In the genomic region with DNA sequence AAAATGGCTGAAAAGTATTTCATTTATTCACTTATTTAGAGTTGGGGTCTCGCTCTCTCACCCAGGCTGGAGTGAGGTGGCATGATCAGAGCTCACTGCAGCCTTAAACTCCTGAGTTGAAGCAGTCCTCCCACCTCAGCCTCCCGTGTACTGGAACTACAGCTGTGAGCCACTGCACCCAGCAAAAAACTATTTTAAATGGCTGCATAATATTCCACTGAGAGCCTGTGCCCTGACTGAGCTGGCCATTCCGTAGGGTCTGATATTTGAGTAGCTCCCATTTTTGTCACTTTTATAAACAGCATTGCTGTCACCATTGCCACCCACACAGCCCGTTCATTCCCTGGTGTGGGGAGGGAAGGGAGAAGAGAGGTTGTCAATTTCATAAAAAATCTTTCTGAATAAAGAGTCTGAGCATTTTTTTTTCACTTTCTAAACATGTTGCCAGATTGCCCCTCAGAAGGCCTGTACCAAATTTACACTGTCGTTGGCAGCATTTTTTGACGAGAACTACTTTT, we compare ENCODE assay signal across 13 cellular contexts. TPM values are rescaled to one million over a fixed set of nuclear protein-coding genes. Genes with fewer than 3 reads are reported as not detected.
DNase-seq lines count a peak whose midpoint lies in the region; FAIRE-seq and TF ChIP-seq lines count a peak whose summit lies in the region.
"Had no signal": no experiment of that assay in that cellular context is flagged by ENCODE, and none has a peak within 500 bp of the region (broad histone marks: within the 10 kb centered on the region; RNA-seq: fewer than 3 reads in every experiment).

No MANE protein-coding gene starts in this region.

- no peak overlapping the region; the same call in 1 of the 2 replicates for H3K9ac ChIP-seq in KMS-11
- no peak overlapping the region for H3K9ac ChIP-seq in H1 (replicated peaks in 1 of 4; ENCODE audit: extremely low read depth in 1 of 4, low read depth in 3 of 4, low read length in 3 of 4)

- H3K23ac ChIP-seq in H1 (ENCODE audit: insufficient read length): no peak overlapping the region

- H4K8ac ChIP-seq in H1 (ENCODE audit: extremely low read depth, insufficient read depth, low read length): no peak overlapping the region

- no peak overlapping the region for H3K56ac ChIP-seq in H1 (replicated peaks; ENCODE audit: insufficient read length, low read depth, low read length)

- H3K27me3 ChIP-seq in KMS-11 (ENCODE audit: insufficient read depth, low read depth) (no peaks in the 10 kb centered on the region), H1 (replicated peaks in 1 of 4; ENCODE audit: control insufficient read depth in 3 of 4, extremely low read depth in 1 of 4, insufficient read depth in 3 of 4, low read length in 3 of 4) (peaks cover 0 to 2% (median 0%) of the 10 kb centered on the region in 4 experiments; a peak in 1 of 7 replicates), MG63 (no peaks in the 10 kb centered on the region)
- H3K27me3 ChIP-seq: dorsolateral prefrontal cortex had no signal

- 0 out of 2 replicates have a peak overlapping the region, but pooled peaks have one; percentile 48 for H2BK20ac ChIP-seq in H1 (ENCODE audit: low read length)

- no peak overlapping the region for H3K14ac ChIP-seq in H1 (ENCODE audit: insufficient read length)

- no peaks in the 10 kb centered on the region for H3K36me3 Mint-ChIP-seq in osteocyte (ENCODE audit: unreplicated experiment)

- H3K79me2 ChIP-seq in KMS-11 (ENCODE audit: insufficient read depth, low read depth): no peaks in the 10 kb centered on the region
- no peaks in the 10 kb centered on the region for H3K79me2 ChIP-seq in H1 (ENCODE audit: control insufficient read depth in 1 of 2, insufficient read depth in 2 of 2, low read length in 2 of 2)

- no peaks in the 10 kb centered on the region for H3K79me1 ChIP-seq in H1 (ENCODE audit: low read depth, low read length)

- DNase-seq in CD1c-positive myeloid dendritic cell (ENCODE audit: extremely low spot score): peak; percentile 62
- DNase-seq in H1 (ENCODE audit: low read depth in 1 of 2, low spot score in 2 of 2): no peak
- DNase-seq in osteocyte (ENCODE audit: extremely low spot score, unreplicated experiment): no peak
- no peak for DNase-seq in MG63
- DNase-seq in central memory CD4-positive, alpha-beta T cell: no peak
- no peak for DNase-seq in NCI-H2081 treated with DMSO at 0.1 percent for 48 hours (lab: John Stamatoyannopoulos, UW)
- DNase-seq in NCI-H1694 treated with DMSO at 0.1 percent for 48 hours (lab: John Stamatoyannopoulos, UW): no peak
- DNase-seq: activated CD8-positive, alpha-beta T cell treated with anti-CD3 and anti-CD28 coated beads, Interleukin-2, amount 10 ng/mL, durations not matched to agents 7 days and 5 days; activated gamma-delta T cell treated with Interleukin-2 at 50 U/mL for 16 hours; dorsolateral prefrontal cortex; mammary epithelial cell; NCI-H2081 had no signal

- no peak for TF ChIP-seq EP300 in H1 (IDR thresholded peaks at IDR 0.05; ENCODE audit: borderline replicate concordance in 1 of 2, low read depth in 2 of 2, low read length in 2 of 2)

- no peak overlapping the region for H2BK120ac ChIP-seq in H1 (replicated peaks; ENCODE audit: low read depth, low read length)

- no peak overlapping the region for H3K18ac ChIP-seq in H1 (ENCODE audit: extremely low read depth, low read length)

- H2AFZ ChIP-seq in KMS-11 (ENCODE audit: low read depth) (peak overlapping the region; percentile 55; the same call in 1 of the 2 replicates), H1 (ENCODE audit: low read length) (no peak overlapping the region)

- no peak overlapping the region for H3K4me3 Mint-ChIP-seq in osteocyte (ENCODE audit: unreplicated experiment)
- H3K4me3 Mint-ChIP-seq: activated CD8-positive, alpha-beta T cell treated with anti-CD3 and anti-CD28 coated beads, Interleukin-2, amount 10 ng/mL, durations not matched to agents 7 days and 5 days had no signal

- no peaks in the 10 kb centered on the region for H3K27me3 Mint-ChIP-seq in osteocyte (ENCODE audit: unreplicated experiment)

- no peak overlapping the region for H3K4me3 ChIP-seq in KMS-11 (IDR thresholded peaks at IDR 0.05; ENCODE audit: insufficient read depth, low read depth, low read length)
- no peak overlapping the region for H3K4me3 ChIP-seq in H1 (ENCODE audit: extremely low read depth in 1 of 4, insufficient read depth in 2 of 4, low read depth in 3 of 4, low read length in 4 of 4)
- no peak overlapping the region for H3K4me3 ChIP-seq in MG63

- no peak for TF ChIP-seq RAD21 in H1 (IDR thresholded peaks at IDR 0.05 in 1 of 2, conservative IDR thresholded peaks at IDR 0.05 in 1 of 2; ENCODE audit: low read depth in 2 of 2, low read length in 2 of 2)

- H3K27ac Mint-ChIP-seq in osteocyte (ENCODE audit: unreplicated experiment): peak overlapping the region; percentile 89

- no peak overlapping the region for H3K4ac ChIP-seq in H1 (replicated peaks; ENCODE audit: insufficient read length, low read depth, low read length)

- H2AK5ac ChIP-seq in H1 (ENCODE audit: low read depth, low read length): 0 out of 2 replicates have a peak overlapping the region, but pooled peaks have one; percentile 48

- H3K4me1 ChIP-seq in KMS-11 (ENCODE audit: low read depth, poor library complexity, severe bottlenecking) (peaks cover 52% of the 10 kb centered on the region), H1 (replicated peaks in 1 of 4; ENCODE audit: control insufficient read depth in 3 of 4, insufficient read depth in 4 of 4, low read length in 3 of 4) (peaks cover 1 to 19% (median 10%) of the 10 kb centered on the region in 4 experiments; a peak in 5 of 7 replicates)

- H3K9me3 ChIP-seq in H1 (ENCODE audit: insufficient read depth in 2 of 2, low read depth in 1 of 2, low read length in 1 of 2) (no peaks in the 10 kb centered on the region), MG63 (no peaks in the 10 kb centered on the region)

- no peak overlapping the region for H2BK15ac ChIP-seq in H1 (ENCODE audit: low read length)

- peaks cover 69% of the 10 kb centered on the region for H3K4me1 Mint-ChIP-seq in osteocyte (ENCODE audit: unreplicated experiment)

- no peak overlapping the region for H2BK12ac ChIP-seq in H1 (ENCODE audit: low read depth, low read length)

- FAIRE-seq in H1 (lab: Jason Lieb, UNC): no peak

- POLR2A ChIA-PET in H1 (lab: Charles Lee; ENCODE audit: partially characterized antibody): interaction anchor here (1.0 to 1.1 kb wide), 2 partner anchors 10 to 61 kb away, joined by 3 read pairs; no protein-coding TSS in a partner anchor

- no peak overlapping the region for H4K5ac ChIP-seq in H1 (ENCODE audit: insufficient read length, low read depth, low read length)

- H4K91ac ChIP-seq in H1 (replicated peaks; ENCODE audit: insufficient read length, low read length): no peak overlapping the region

- 0 out of 2 replicates have a peak overlapping the region, but pooled peaks have one; percentile 86 for H2BK5ac ChIP-seq in H1 (ENCODE audit: low read depth, low read length)

- no peaks in the 10 kb centered on the region for H3K9me3 Mint-ChIP-seq in osteocyte (ENCODE audit: unreplicated experiment)

- 85% methylated on average over 6 of the region's 6 CpGs; no CpG with 5 or more reads in 1 of the 2 experiments for WGBS in H1 (ENCODE audit: extremely low coverage in 1 of 2, insufficient coverage in 1 of 2, insufficient read length in 1 of 2, insufficient replicate concordance in 2 of 2, low coverage in 1 of 2, low lambda C conversion rate in 2 of 2, missing lambda C conversion rate in 1 of 2), 2 experiments

- H3K4me2 ChIP-seq in KMS-11 (peak overlapping the region; percentile 87), H1 (ENCODE audit: insufficient read depth in 1 of 2, low read depth in 2 of 2, low read length in 2 of 2) (no peak overlapping the region)

- no peaks in the 10 kb centered on the region for H3K23me2 ChIP-seq in H1 (ENCODE audit: low read depth, low read length)

- H4K20me1 ChIP-seq in KMS-11 (ENCODE audit: insufficient read depth) (no peaks in the 10 kb centered on the region), H1 (replicated peaks in 1 of 2; ENCODE audit: control insufficient read depth in 1 of 2, insufficient read depth in 2 of 2, low read length in 2 of 2) (no peaks in the 10 kb centered on the region)

- H3K27ac ChIP-seq in KMS-11 (peak overlapping the region; percentile 92), H1 (ENCODE audit: low read depth, low read length) (no peak overlapping the region)

- H3K36me3 ChIP-seq in KMS-11 (ENCODE audit: insufficient read depth): no peaks in the 10 kb centered on the region
- H3K36me3 ChIP-seq in H1 (ENCODE audit: control insufficient read depth in 2 of 4, insufficient read depth in 4 of 4, low read length in 3 of 4): no peaks in the 10 kb centered on the region
- no peaks in the 10 kb centered on the region for H3K36me3 ChIP-seq in MG63

- CTCF ChIA-PET in H1 (lab: Charles Lee; ENCODE audit: partially characterized antibody): interaction anchor here (0.8 to 3.5 kb wide), 8 partner anchors 10 to 320 kb away, joined by 3 to 13 read pairs (median 4); a partner anchor contains a TSS

- no peak for TF ChIP-seq POLR2A in H1 (IDR thresholded peaks at IDR 0.05; ENCODE audit: control extremely low read depth in 1 of 2, low read depth in 2 of 2, low read length in 2 of 2)

- TF ChIP-seq CTCF in KMS-11 (conservative IDR thresholded peaks at IDR 0.05; ENCODE audit: low read depth, low read length): no peak
- no peak for TF ChIP-seq CTCF in H1 (IDR thresholded peaks at IDR 0.05; ENCODE audit: control extremely low read depth in 1 of 3, insufficient read depth in 1 of 3, low read depth in 1 of 3, low read length in 3 of 3)
- TF ChIP-seq CTCF in osteocyte (IDR thresholded peaks at IDR 0.05): no peak

TF ChIP-seq in H1, 55 proteins besides CTCF, POLR2A, EP300 and RAD21 (continues in another document):
- no peak for TF ChIP-seq FOSL1 (IDR thresholded peaks at IDR 0.05; ENCODE audit: insufficient read depth, low read depth, low read length)

RNA-seq across cellular contexts. Expression of a gene that starts 7.0 kb away (rescaled TPM):
- 5.3 and 7.1 TPM in 2 replicates for total RNA-seq in H1 (2021; fragmentation: NEBNext Ultra II Directional; extraction: Animal tissue kit (Norgen Biotek cat#: 25700))
- polyA plus RNA-seq in H1 (2011; rRNA removed): 2.1 and 3.8 TPM in 2 replicates
- 4.4 TPM for polyA plus RNA-seq in H1 (2011; cell fraction: cytosol; rRNA removed)
- polyA plus RNA-seq in H1 (2011; cell fraction: nucleus; rRNA removed): 11.5 TPM
- 2.1 to 3.7 TPM (median 2.8 TPM) in 4 replicates for polyA plus RNA-seq in H1 (2012, experiment 1 of 2)
- polyA plus RNA-seq in H1 (2012, experiment 2 of 2): 1.6 TPM
- 4.3 TPM for polyA plus RNA-seq in H1 (2013, experiment 1 of 2)
- polyA plus RNA-seq in H1 (2013, experiment 2 of 2): 4.4 TPM
- 3.3 and 3.9 TPM in 2 replicates for polyA minus RNA-seq in H1 (2011; rRNA and poly(A)+ RNA removed)
- 4.9 TPM for polyA minus RNA-seq in H1 (2011; cell fraction: cytosol; rRNA and poly(A)+ RNA removed)
- polyA minus RNA-seq in H1 (2011; cell fraction: nucleus; rRNA and poly(A)+ RNA removed): 7.5 TPM
- total RNA-seq in osteocyte: 191 and 196 TPM in 2 replicates
- total RNA-seq in MG63 (2014; rRNA removed; shearing (Covaris generic); ENCODE audit: low replicate concordance): 196 and 322 TPM in 2 replicates

Comparison
In these comparisons a context has a peak if more than half of its experiments do, and no peak if none do; other contexts are left out.
1. RNA of a gene that starts 7.0 kb away (total RNA-seq): 196 to 322 TPM in MG63 and 191 to 196 TPM in osteocyte; 5.3 to 7.1 TPM in H1; every median in the first group is over 10 times any median in the second.